Comparison of ENCODE assay signal across 28 cellular contexts in genomic region chr22:44225091-44225689, GRCh38. TPM values are rescaled to one million over a fixed set of nuclear protein-coding genes. Genes with fewer than 3 reads are reported as not detected.
"Had no signal": no experiment of that assay in that cellular context is flagged by ENCODE, and none has a peak within 500 bp of the region (broad histone marks: within the 10 kb centered on the region; RNA-seq: fewer than 3 reads in every experiment).

No MANE protein-coding gene starts in this region.

- H3K4me3 Mint-ChIP-seq: activated CD8-positive, alpha-beta T cell treated with anti-CD3 and anti-CD28 coated beads for 36 hours; activated naive CD4-positive, alpha-beta T cell treated with anti-CD3 and anti-CD28 coated beads, Interleukin-2, amount 10 ng/mL, durations not matched to agents 7 days and 5 days; activated T-cell treated with anti-CD3 and anti-CD28 coated beads, Interleukin-2, amount 50 U/mL, for 72 hours had no signal

- H3K4me2 ChIP-seq: SK-N-SH had no signal

- H3K27ac Mint-ChIP-seq: activated CD8-positive, alpha-beta T cell treated with anti-CD3 and anti-CD28 coated beads for 36 hours; activated naive CD4-positive, alpha-beta T cell treated with anti-CD3 and anti-CD28 coated beads, Interleukin-2, amount 10 ng/mL, durations not matched to agents 7 days and 5 days; activated T-cell treated with anti-CD3 and anti-CD28 coated beads, Interleukin-2, amount 50 U/mL, for 72 hours; activated T-helper 2 cell treated with anti-CD3 and anti-CD28 coated beads, Interferon-gamma antibody, Interleukin-2, Interleukin-4, amounts not matched to agents 10 μg/mL and 5 μg/mL and 100 μg/mL, durations not matched to agents 14 hours and 24 hours and 36 hours had no signal

- ATAC-seq: activated CD8-positive, alpha-beta T cell treated with anti-CD3 and anti-CD28 coated beads for 36 hours; activated T-cell treated with anti-CD3 and anti-CD28 coated beads, Interleukin-2, amount 50 U/mL, for 72 hours; Panc1; Right ventricle myocardium inferior had no signal

- H3K9me3 ChIP-seq: SJCRH30, SK-N-SH had no signal

- DNase-seq: activated CD4-positive, CD25-positive, alpha-beta regulatory T cell; activated CD8-positive, alpha-beta memory T cell treated with anti-CD3 and anti-CD28 coated beads, Interleukin-2, amount 50 U/mL, for 4 hours; activated CD8-positive, alpha-beta T cell treated with anti-CD3 and anti-CD28 coated beads for 36 hours; activated gamma-delta T cell treated with Interleukin-2 at 50 U/mL for 16 hours; activated naive CD4-positive, alpha-beta T cell treated with anti-CD3 and anti-CD28 coated beads, Interleukin-2, amount 10 ng/mL, durations not matched to agents 7 days and 5 days; activated T-cell treated with anti-CD3 and anti-CD28 coated beads, Interleukin-2, amount 50 U/mL, for 72 hours; IMR-90; Kasumi-1; KBM-7; NCI-H1105 treated with DMSO at 0.1 percent for 48 hours; NCI-H146; NCI-H1930; NCI-H2171; NCI-H2227 treated with DMSO at 0.1 percent for 48 hours; NCI-H526; NCI-H82; NK-92 treated with Interleukin-12 subunit alpha and Interleukin-12 subunit beta, amount 100 ng/mL, for 24 hours; OCI-M1; RPMI8226; SJCRH30; SK-N-SH; T-helper 1 cell had no signal

- H3K4me3 ChIP-seq: breast epithelium, SJCRH30 had no signal

- H3K36me3 Mint-ChIP-seq: activated naive CD4-positive, alpha-beta T cell treated with anti-CD3 and anti-CD28 coated beads, Interleukin-2, amount 10 ng/mL, durations not matched to agents 7 days and 5 days had no signal

- H3K27me3 ChIP-seq: SJCRH30 had no signal

- H3K27ac ChIP-seq: breast epithelium, SJCRH30, VCaP had no signal

- H3K4me1 ChIP-seq: breast epithelium, SJCRH30 had no signal

- H3K4me1 Mint-ChIP-seq: activated naive CD4-positive, alpha-beta T cell treated with anti-CD3 and anti-CD28 coated beads, Interleukin-2, amount 10 ng/mL, durations not matched to agents 7 days and 5 days had no signal

- H3K36me3 ChIP-seq: breast epithelium, SJCRH30 had no signal

- H3K9ac ChIP-seq: SK-N-SH had no signal

RNA-seq across cellular contexts. Expression of gene PARVG, which starts 44.5 kb away (rescaled TPM):
- total RNA-seq: IMR-90, NCI-H460, SJCRH30 had no signal
- polyA plus RNA-seq: IMR-90 had no signal
